ENCODE assay signal across 9 cellular contexts in genomic region chr19:861756-862528, GRCh38. TPM values are rescaled to one million over a fixed set of nuclear protein-coding genes. Genes with fewer than 3 reads are reported as not detected.
DNase-seq lines count a peak whose midpoint lies in the region; ATAC-seq and TF ChIP-seq lines count a peak whose summit lies in the region.
"Had no signal": no experiment of that assay in that cellular context is flagged by ENCODE, and none has a peak within 500 bp of the region (broad histone marks: within the 10 kb centered on the region; RNA-seq: fewer than 3 reads in every experiment).

No MANE protein-coding gene starts in this region.

- intact Hi-C loops in testis (cut with DNase I; ENCODE audit: low total_unique reads) (no loop called here), thyroid gland (cut with DNase I) (loop anchor here (5.0 kb wide), 2 partner anchors 55 to 120 kb away; partner anchors contain the start of genes KISS1R and WDR18)

- 6% methylated on average over 57 of the region's 57 CpGs for WGBS in mesenchymal stem cell
- WGBS in testis, 2 donors: 19 to 27% methylated on average over 36 to 55 of the region's 57 CpGs
- WGBS in thyroid gland, 2 donors: 21 to 31% methylated on average over 30 to 52 of the region's 57 CpGs

- H2BK120ac ChIP-seq in mesenchymal stem cell (ENCODE audit: low read depth, low read length): no peak overlapping the region

- peak overlapping the region; percentile 19 for H4K8ac ChIP-seq in mesenchymal stem cell (ENCODE audit: low read length)

- no peak overlapping the region for H3K27ac Mint-ChIP-seq in T-helper 1 cell treated with Interleukin-12 subunit alpha and Interleukin-12 subunit beta and Interleukin-4 antibody, amounts not matched to agents 30 μg/mL and 1 μg/mL, for 36 hours
- H3K27ac Mint-ChIP-seq in activated naive CD8-positive, alpha-beta T cell treated with anti-CD3 and anti-CD28 coated beads for 36 hours: no peak overlapping the region

- no peak overlapping the region for H2BK5ac ChIP-seq in mesenchymal stem cell (ENCODE audit: low read depth, low read length, poor library complexity, severe bottlenecking)

- no peak overlapping the region for H3K9ac ChIP-seq in BLaER1 treated with 17β-estradiol and CSF1 and Interleukin-3, amounts not matched to agents 10 nM and 100 nM
- no peak overlapping the region for H3K9ac ChIP-seq in HUES6 (ENCODE audit: low read length)
- no peak overlapping the region for H3K9ac ChIP-seq in mesenchymal stem cell (ENCODE audit: low read length)

- no peak for ATAC-seq in GM18858 (IDR thresholded peaks at IDR 0.05; ENCODE audit: unreplicated experiment)

- peaks cover 31 to 60% (median 45%) of the 10 kb centered on the region in 10 experiments for H3K4me1 ChIP-seq in BLaER1 treated with 17β-estradiol and CSF1 and Interleukin-3, amounts not matched to agents 10 nM and 100 nM
- peaks cover 4% of the 10 kb centered on the region; the same call in 1 of the 2 replicates for H3K4me1 ChIP-seq in HUES6 (ENCODE audit: control insufficient read depth, insufficient read depth, low read length)
- H3K4me1 ChIP-seq in mesenchymal stem cell (ENCODE audit: control insufficient read depth, insufficient read depth, low read depth, low read length): peaks cover 37% of the 10 kb centered on the region
- peaks cover 5% of the 10 kb centered on the region for H3K4me1 ChIP-seq in testis
- peaks cover 4 to 6% of the 10 kb centered on the region in 2 donors for H3K4me1 ChIP-seq in thyroid gland

- peak overlapping the region in 1 of 2 experiments; percentile 58 for H2BK12ac ChIP-seq in mesenchymal stem cell (ENCODE audit: low read length in 2 of 2)

- no peak overlapping the region for H2AK5ac ChIP-seq in mesenchymal stem cell (ENCODE audit: low read length, severe bottlenecking)

- TF ChIP-seq POLR2A in testis (IDR thresholded peaks at IDR 0.05): no peak
- no peak for TF ChIP-seq POLR2A in thyroid gland (IDR thresholded peaks at IDR 0.05)

- H3K9me3 ChIP-seq in BLaER1 treated with 17β-estradiol and CSF1 and Interleukin-3, amounts not matched to agents 10 nM and 100 nM (replicated peaks in 1 of 11): peaks cover 0 to 5% (median 0%) of the 10 kb centered on the region in 11 experiments; a peak in 1 of 22 replicates
- H3K9me3 ChIP-seq in HUES6 (ENCODE audit: control insufficient read depth, insufficient read depth, low read depth, low read length): no peaks in the 10 kb centered on the region
- no peaks in the 10 kb centered on the region for H3K9me3 ChIP-seq in mesenchymal stem cell (ENCODE audit: control insufficient read depth, low read length)
- no peaks in the 10 kb centered on the region for H3K9me3 ChIP-seq in testis
- H3K9me3 ChIP-seq in thyroid gland: no peaks in the 10 kb centered on the region

- H3K4me2 ChIP-seq in BLaER1 treated with 17β-estradiol and CSF1 and Interleukin-3, amounts not matched to agents 10 nM and 100 nM: peak overlapping the region in 8 of 11 experiments; percentile 11 to 59 (median 32); a peak in 9 of 22 replicates
- no peak overlapping the region for H3K4me2 ChIP-seq in mesenchymal stem cell (ENCODE audit: low read length, poor library complexity, severe bottlenecking)

- H2AFZ ChIP-seq in mesenchymal stem cell (ENCODE audit: low read depth, low read length): no peak overlapping the region

- DNase-seq in activated naive CD8-positive, alpha-beta T cell treated with anti-CD3 and anti-CD28 coated beads for 36 hours: peak; percentile 48
- DNase-seq in mesenchymal stem cell (peak; percentile 39), testis (peak; percentile 68), thyroid gland (no peak)

- no peak overlapping the region for H2BK15ac ChIP-seq in mesenchymal stem cell (ENCODE audit: low read depth, poor library complexity, severe bottlenecking)

- no peaks in the 10 kb centered on the region for H3K79me1 ChIP-seq in mesenchymal stem cell (replicated peaks; ENCODE audit: low read length, poor library complexity, severe bottlenecking)

- H3K4me3 Mint-ChIP-seq in T-helper 1 cell treated with Interleukin-12 subunit alpha and Interleukin-12 subunit beta and Interleukin-4 antibody, amounts not matched to agents 30 μg/mL and 1 μg/mL, for 36 hours: peak overlapping the region; percentile 74
- H3K4me3 Mint-ChIP-seq in activated naive CD8-positive, alpha-beta T cell treated with anti-CD3 and anti-CD28 coated beads for 36 hours: no peak overlapping the region

- H3K36me3 ChIP-seq in BLaER1 treated with 17β-estradiol and CSF1 and Interleukin-3, amounts not matched to agents 10 nM and 100 nM: peaks cover 0 to 6% (median 0%) of the 10 kb centered on the region in 11 experiments; a peak in 2 of 22 replicates
- H3K36me3 ChIP-seq in HUES6 (ENCODE audit: control insufficient read depth, insufficient read depth, low read length) (no peaks in the 10 kb centered on the region), mesenchymal stem cell (ENCODE audit: control insufficient read depth in 1 of 2, insufficient read depth in 2 of 2, low read depth in 1 of 2, low read length in 2 of 2) (peaks cover 0 to 3% of the 10 kb centered on the region in 2 experiments), testis (ENCODE audit: low read depth, missing control alignments) (no peaks in the 10 kb centered on the region), thyroid gland (no peaks in the 10 kb centered on the region)

- H4K91ac ChIP-seq in mesenchymal stem cell (ENCODE audit: low read length): no peak overlapping the region

- H3K27ac ChIP-seq in BLaER1 treated with 17β-estradiol and CSF1 and Interleukin-3, amounts not matched to agents 10 nM and 100 nM: no peak overlapping the region
- H3K27ac ChIP-seq in HUES6 (ENCODE audit: low read depth, low read length) (no peak overlapping the region), mesenchymal stem cell (ENCODE audit: low read length, poor library complexity, severe bottlenecking) (no peak overlapping the region), testis (no peak overlapping the region), thyroid gland (no peak overlapping the region)

- H3K23ac ChIP-seq in mesenchymal stem cell (ENCODE audit: low read length in 2 of 2): peak overlapping the region in 1 of 2 experiments; percentile 17

- H3K36me3 Mint-ChIP-seq in T-helper 1 cell treated with Interleukin-12 subunit alpha and Interleukin-12 subunit beta and Interleukin-4 antibody, amounts not matched to agents 30 μg/mL and 1 μg/mL, for 36 hours (ENCODE audit: low read depth): peaks cover 2% of the 10 kb centered on the region
- H3K36me3 Mint-ChIP-seq in activated naive CD8-positive, alpha-beta T cell treated with anti-CD3 and anti-CD28 coated beads for 36 hours: no peaks in the 10 kb centered on the region

- H3K4me3 ChIP-seq in BLaER1 treated with 17β-estradiol and CSF1 and Interleukin-3, amounts not matched to agents 10 nM and 100 nM: no peak overlapping the region
- H3K4me3 ChIP-seq in HUES6 (ENCODE audit: low read depth, low read length) (peak overlapping the region; percentile 47), mesenchymal stem cell (ENCODE audit: insufficient read depth in 1 of 2, low read depth in 1 of 2, low read length in 2 of 2) (no peak overlapping the region), testis (peak overlapping the region in 1 of 2 donors; percentile 5), thyroid gland (replicated peaks in 1 of 3) (no peak overlapping the region)

- no peak overlapping the region for H3K18ac ChIP-seq in mesenchymal stem cell (ENCODE audit: low read depth in 1 of 2, low read length in 2 of 2)

- TF ChIP-seq CTCF in testis (IDR thresholded peaks at IDR 0.05) (no peak), thyroid gland (IDR thresholded peaks at IDR 0.05) (no peak)

- peaks cover 19% of the 10 kb centered on the region for H3K27me3 Mint-ChIP-seq in T-helper 1 cell treated with Interleukin-12 subunit alpha and Interleukin-12 subunit beta and Interleukin-4 antibody, amounts not matched to agents 30 μg/mL and 1 μg/mL, for 36 hours (ENCODE audit: low read depth)
- peaks cover 21% of the 10 kb centered on the region for H3K27me3 Mint-ChIP-seq in activated naive CD8-positive, alpha-beta T cell treated with anti-CD3 and anti-CD28 coated beads for 36 hours

- peaks cover 0 to 22% (median 0%) of the 10 kb centered on the region in 11 experiments; a peak in 10 of 22 replicates for H4K20me1 ChIP-seq in BLaER1 treated with 17β-estradiol and CSF1 and Interleukin-3, amounts not matched to agents 10 nM and 100 nM

- H3K14ac ChIP-seq in mesenchymal stem cell (ENCODE audit: low read length in 2 of 2): no peak overlapping the region

- no peak overlapping the region for H3K4ac ChIP-seq in mesenchymal stem cell (ENCODE audit: low read depth in 1 of 2, low read length in 2 of 2)

- H3K27me3 ChIP-seq in BLaER1 treated with 17β-estradiol and CSF1 and Interleukin-3, amounts not matched to agents 10 nM and 100 nM: peaks cover 30 to 61% (median 57%) of the 10 kb centered on the region in 11 experiments
- H3K27me3 ChIP-seq in HUES6 (ENCODE audit: control insufficient read depth, insufficient read depth, low read length): peaks cover 27% of the 10 kb centered on the region
- no peaks in the 10 kb centered on the region for H3K27me3 ChIP-seq in mesenchymal stem cell (ENCODE audit: control insufficient read depth in 1 of 2, insufficient read depth in 1 of 2, low read length in 2 of 2)
- H3K27me3 ChIP-seq in testis: no peaks in the 10 kb centered on the region
- no peaks in the 10 kb centered on the region for H3K27me3 ChIP-seq in thyroid gland

- no peaks in the 10 kb centered on the region for H3K9me3 Mint-ChIP-seq in T-helper 1 cell treated with Interleukin-12 subunit alpha and Interleukin-12 subunit beta and Interleukin-4 antibody, amounts not matched to agents 30 μg/mL and 1 μg/mL, for 36 hours
- H3K9me3 Mint-ChIP-seq in activated naive CD8-positive, alpha-beta T cell treated with anti-CD3 and anti-CD28 coated beads for 36 hours: no peaks in the 10 kb centered on the region

- peaks cover 7% of the 10 kb centered on the region for H3K4me1 Mint-ChIP-seq in T-helper 1 cell treated with Interleukin-12 subunit alpha and Interleukin-12 subunit beta and Interleukin-4 antibody, amounts not matched to agents 30 μg/mL and 1 μg/mL, for 36 hours (ENCODE audit: low read depth)
- H3K4me1 Mint-ChIP-seq in activated naive CD8-positive, alpha-beta T cell treated with anti-CD3 and anti-CD28 coated beads for 36 hours: peaks cover 10% of the 10 kb centered on the region

RNA-seq across cellular contexts. Expression of gene CFD, which starts 2.5 kb away (rescaled TPM):
- 1 to 10 TPM; 1.8 TPM for total RNA-seq in activated naive CD8-positive, alpha-beta T cell treated with anti-CD3 and anti-CD28 coated beads for 36 hours
- polyA plus RNA-seq in mesenchymal stem cell (2013, experiment 1 of 2): 0.30 TPM
- polyA plus RNA-seq in mesenchymal stem cell (2013, experiment 2 of 2): 0.51 TPM
- total RNA-seq in testis (100 to 1,000 TPM in 1 of 2 donors, 10 to 100 TPM in 1; 83.1 to 185 TPM), thyroid gland (1,000 to 10,000 TPM in 1 of 4 donors, 100 to 1,000 TPM in 3; 339 to 1,037 (median 506) TPM)
- 84.3 TPM for polyA plus RNA-seq in testis (ENCODE audit: insufficient read depth, low read depth, low replicate concordance)

RNA-seq across cellular contexts. Expression of gene ELANE, which starts 9.8 kb away (rescaled TPM):
- not detected for total RNA-seq in activated naive CD8-positive, alpha-beta T cell treated with anti-CD3 and anti-CD28 coated beads for 36 hours
- not detected for polyA plus RNA-seq in mesenchymal stem cell (2013, experiment 1 of 2)
- polyA plus RNA-seq in mesenchymal stem cell (2013, experiment 2 of 2): 0.11 TPM
- total RNA-seq in testis: under 1 TPM in 1 of 2 donors, not detected in 1; 0.74 TPM
- polyA plus RNA-seq in testis (ENCODE audit: insufficient read depth, low read depth, low replicate concordance): 0.50 TPM
- total RNA-seq in thyroid gland: 1 to 10 TPM in 3 of 4 donors, not detected in 1; 1.9 to 2.1 (median 2.1) TPM
- total RNA-seq: epithelial cell of proximal tubule had no signal

RNA-seq across cellular contexts. Expression of gene PRTN3, which starts 21.1 kb away (rescaled TPM):
- total RNA-seq in activated naive CD8-positive, alpha-beta T cell treated with anti-CD3 and anti-CD28 coated beads for 36 hours: not detected
- polyA plus RNA-seq in mesenchymal stem cell (2013, experiment 1 of 2): 0.07 TPM
- 0.04 TPM for polyA plus RNA-seq in mesenchymal stem cell (2013, experiment 2 of 2)
- total RNA-seq in testis (1 to 10 TPM; 1.0 to 1.8 TPM), thyroid gland (not detected)
- polyA plus RNA-seq in testis (ENCODE audit: insufficient read depth, low read depth, low replicate concordance): not detected
- total RNA-seq: epithelial cell of proximal tubule had no signal

RNA-seq across cellular contexts. Expression of gene MED16, which starts 31.0 kb away (rescaled TPM):
- 10 to 100 TPM; 39.8 to 40.3 TPM for total RNA-seq in activated naive CD8-positive, alpha-beta T cell treated with anti-CD3 and anti-CD28 coated beads for 36 hours
- polyA plus RNA-seq in mesenchymal stem cell (2013, experiment 1 of 2): 19.4 TPM
- polyA plus RNA-seq in mesenchymal stem cell (2013, experiment 2 of 2): 19.2 TPM
- total RNA-seq in testis (100 to 1,000 TPM in 1 of 2 donors, 10 to 100 TPM in 1; 94.7 to 124 TPM), thyroid gland (10 to 100 TPM; 33.2 to 66.5 (median 54.3) TPM)
- polyA plus RNA-seq in testis (ENCODE audit: insufficient read depth, low read depth, low replicate concordance): 50.7 TPM

RNA-seq across cellular contexts. Expression of gene RNU6-9, which starts 31.3 kb away (rescaled TPM):
- not detected for total RNA-seq in activated naive CD8-positive, alpha-beta T cell treated with anti-CD3 and anti-CD28 coated beads for 36 hours
- not detected for polyA plus RNA-seq in mesenchymal stem cell (2013, experiment 1 of 2)
- polyA plus RNA-seq in mesenchymal stem cell (2013, experiment 2 of 2): not detected
- total RNA-seq in testis: not detected
- polyA plus RNA-seq in testis (ENCODE audit: insufficient read depth, low read depth, low replicate concordance): not detected
- not detected for total RNA-seq in thyroid gland
- total RNA-seq: epithelial cell of proximal tubule had no signal

Comparison
In these comparisons a context has a peak if more than half of its experiments do, and no peak if none do; other contexts are left out.
1. DNase-seq: peak in activated naive CD8-positive, alpha-beta T cell treated with anti-CD3 and anti-CD28 coated beads for 36 hours (single experiment), mesenchymal stem cell (single experiment) and testis (single experiment); none in thyroid gland (0 of 2).
2. RNA of gene CFD, which starts 2.5 kb away (total RNA-seq): 339 to 1,037 TPM in thyroid gland and 83.1 to 185 TPM in testis; 1.8 TPM in activated naive CD8-positive, alpha-beta T cell treated with anti-CD3 and anti-CD28 coated beads for 36 hours; every median in the first group is over 10 times any median in the second.